16 cellular contexts compared by ENCODE assay signal in genomic region chr9:108956098-108956533, GRCh38.
"Had no signal": no experiment of that assay in that cellular context is flagged by ENCODE, and none has a peak within 500 bp of the region (broad histone marks: within the 10 kb centered on the region; RNA-seq: fewer than 3 reads in every experiment).

No MANE protein-coding gene starts in this region.

- H3K9me3 ChIP-seq: breast epithelium, suprapubic skin, upper lobe of left lung had no signal

- H3K27me3 ChIP-seq: breast epithelium, foreskin keratinocyte, suprapubic skin, upper lobe of left lung had no signal

- H3K4me3 ChIP-seq: breast epithelium, suprapubic skin, upper lobe of left lung had no signal

- H3K4me1 ChIP-seq: breast epithelium, foreskin keratinocyte had no signal

- DNase-seq: activated CD4-positive, alpha-beta memory T cell treated with anti-CD3 and anti-CD28 coated beads, Interleukin-2, amount 10 ng/mL, durations not matched to agents 7 days and 5 days; activated gamma-delta T cell treated with Interleukin-2 at 50 U/mL for 16 hours; activated naive CD8-positive, alpha-beta T cell treated with anti-CD3 and anti-CD28 coated beads for 36 hours; activated T-cell treated with anti-CD3 and anti-CD28 coated beads, Interleukin-2, amount 50 U/mL, for 72 hours; anterior cingulate cortex; foreskin keratinocyte; natural killer cell; stimulated activated CD4-positive, alpha-beta T cell treated with anti-CD3 and anti-CD28 coated beads, Interleukin-4, amount 100 ng/mL, for 1 hour; stimulated activated CD8-positive, alpha-beta memory T cell treated with anti-CD3 and anti-CD28 coated beads, Interleukin-4, amount 100 ng/mL, for 48 hours; stimulated activated naive CD8-positive, alpha-beta T cell treated with anti-CD3 and anti-CD28 coated beads, Interleukin-15, Interleukin-2, amounts not matched to agents 100 U/mL and 50 U/mL, for 24 hours; T-helper 17 cell; upper lobe of left lung had no signal

- H3K27ac ChIP-seq: breast epithelium, foreskin keratinocyte, suprapubic skin, upper lobe of left lung had no signal

- ATAC-seq: esophagus mucosa; foreskin keratinocyte; left lobe of liver; natural killer cell; stimulated activated naive CD8-positive, alpha-beta T cell treated with anti-CD3 and anti-CD28 coated beads, Interleukin-15, Interleukin-2, amounts not matched to agents 100 U/mL and 50 U/mL, for 24 hours; T-helper 17 cell had no signal

- H3K36me3 ChIP-seq: breast epithelium had no signal
